Comparison of ENCODE assay signal across 8 cellular contexts in the genomic region with DNA sequence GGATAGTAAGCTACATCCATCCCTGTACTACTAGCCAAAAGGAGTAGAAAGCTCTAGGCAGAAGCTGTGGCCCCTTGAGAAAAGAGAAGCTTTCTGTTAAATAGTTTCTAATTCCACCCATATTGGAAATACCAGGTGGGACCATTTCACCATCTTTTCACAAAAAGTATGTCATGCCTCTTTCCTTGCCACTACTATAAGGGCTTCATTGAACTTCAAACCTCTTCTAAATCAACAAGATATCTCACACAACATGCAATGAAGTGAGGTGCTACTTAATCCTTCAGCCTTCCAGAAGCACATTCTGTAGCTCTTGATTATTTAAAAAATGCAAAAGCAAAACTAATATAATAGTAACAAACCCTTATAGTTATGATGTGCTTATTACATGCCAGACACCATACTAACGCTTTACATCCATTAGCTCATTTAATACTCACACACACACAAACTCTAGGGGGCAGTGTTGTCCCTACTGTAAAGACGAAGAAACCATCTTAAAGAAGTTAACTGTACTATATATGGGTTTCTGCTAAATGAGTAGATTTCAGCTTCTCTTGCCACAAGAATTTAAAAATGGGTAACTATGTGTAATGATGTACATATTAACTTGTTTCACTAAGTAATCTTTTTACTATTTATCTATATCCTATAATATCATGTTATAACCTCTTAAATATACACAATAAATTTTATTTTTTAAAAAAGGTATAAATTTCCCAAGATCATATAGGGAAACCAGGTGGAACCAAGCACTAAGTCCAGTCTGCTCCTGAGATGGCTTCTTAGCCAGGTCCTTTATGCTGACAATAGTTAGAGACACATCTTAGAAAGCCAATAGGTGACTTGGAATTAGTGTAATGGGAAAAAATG.
DNase-seq lines count a peak whose midpoint lies in the region; ATAC-seq and TF ChIP-seq lines count a peak whose summit lies in the region.

No MANE protein-coding gene starts in this region.

- H3K9me3 ChIP-seq in AG04450 (ENCODE audit: control insufficient read depth, insufficient read depth, low read length) (no peaks in the 10 kb centered on the region), lower lobe of right lung (no peaks in the 10 kb centered on the region)

- peak; percentile 88 for ATAC-seq in HG02840 (IDR thresholded peaks at IDR 0.05; ENCODE audit: low FRiP score, unreplicated experiment)
- ATAC-seq in lower lobe of right lung, result peak; percentile 84 to 90

- H3K36me3 ChIP-seq in lower lobe of right lung, result no peaks in the 10 kb centered on the region

- H3K4me3 ChIP-seq in AG04450 (ENCODE audit: low read depth, low read length), result no peak overlapping the region
- H3K4me3 ChIP-seq in lower lobe of right lung, result no peak overlapping the region

- in situ Hi-C loops in GM13977 (cut with MboI; ENCODE audit: low pct_unique_long_range_greater_than_20kb, low sequenced_read_pairs, unreplicated experiment), result no loop called here

- H3K27me3 ChIP-seq in AG04450 (ENCODE audit: control insufficient read depth, insufficient read depth, low read length) (no peaks in the 10 kb centered on the region), lower lobe of right lung (ENCODE audit: low read depth) (no peaks in the 10 kb centered on the region)

- DNase-seq in AG04450 (ENCODE audit: low read depth, low spot score) (peak; percentile 59), GM13977 (ENCODE audit: low spot score) (peak; percentile 45), NCI-H1417 treated with DMSO at 0.1 percent for 48 hours (lab: John Stamatoyannopoulos, UW) (peak; percentile 16), T-helper 22 cell (ENCODE audit: low read depth) (peak; percentile 5), lower lobe of right lung (no peak)
- DNase-seq in central memory CD4-positive, alpha-beta T cell, result peak; percentile 58
- peak; percentile 17 for DNase-seq in stimulated activated CD8-positive, alpha-beta memory T cell treated with anti-CD3 and anti-CD28 coated beads, Interleukin-7, amount 100 ng/mL, for 24 hours (ENCODE audit: low read depth)

- TF ChIP-seq CTCF in AG04450 (IDR thresholded peaks at IDR 0.05; ENCODE audit: low read depth, low read length) (peak; percentile 76), GM13977 (IDR thresholded peaks at IDR 0.05; ENCODE audit: extremely low read depth, insufficient read depth, missing control alignments) (peak; percentile 70), lower lobe of right lung (IDR thresholded peaks at IDR 0.05) (peak; percentile 69)

- H3K27ac ChIP-seq in AG04450 (ENCODE audit: low read depth, low read length) (no peak overlapping the region), lower lobe of right lung (no peak overlapping the region)

- peaks cover 7% of the 10 kb centered on the region for H3K4me1 ChIP-seq in lower lobe of right lung

- intact Hi-C loops in lower lobe of right lung (cut with DNase I), result no loop called here

- CTCF ChIA-PET in AG04450 (lab: Charles Lee), result interaction anchor here (0.5 to 6.7 kb wide), 63 partner anchors 13 to 400 kb away, joined by 3 to 170 read pairs (median 4); partner anchors contain the start of genes KLHDC2, MGAT2, NEMF and RPL36AL

- POLR2A ChIA-PET in AG04450 (lab: Yijun Ruan, JAX), result interaction anchor here (1.0 to 1.2 kb wide), 2 partner anchors 306 to 391 kb away, joined by 4 to 6 read pairs; partner anchors contain the start of genes KLHDC2 and NEMF
